Comparison of ENCODE assay signal across 8 cellular contexts in the genomic region with DNA sequence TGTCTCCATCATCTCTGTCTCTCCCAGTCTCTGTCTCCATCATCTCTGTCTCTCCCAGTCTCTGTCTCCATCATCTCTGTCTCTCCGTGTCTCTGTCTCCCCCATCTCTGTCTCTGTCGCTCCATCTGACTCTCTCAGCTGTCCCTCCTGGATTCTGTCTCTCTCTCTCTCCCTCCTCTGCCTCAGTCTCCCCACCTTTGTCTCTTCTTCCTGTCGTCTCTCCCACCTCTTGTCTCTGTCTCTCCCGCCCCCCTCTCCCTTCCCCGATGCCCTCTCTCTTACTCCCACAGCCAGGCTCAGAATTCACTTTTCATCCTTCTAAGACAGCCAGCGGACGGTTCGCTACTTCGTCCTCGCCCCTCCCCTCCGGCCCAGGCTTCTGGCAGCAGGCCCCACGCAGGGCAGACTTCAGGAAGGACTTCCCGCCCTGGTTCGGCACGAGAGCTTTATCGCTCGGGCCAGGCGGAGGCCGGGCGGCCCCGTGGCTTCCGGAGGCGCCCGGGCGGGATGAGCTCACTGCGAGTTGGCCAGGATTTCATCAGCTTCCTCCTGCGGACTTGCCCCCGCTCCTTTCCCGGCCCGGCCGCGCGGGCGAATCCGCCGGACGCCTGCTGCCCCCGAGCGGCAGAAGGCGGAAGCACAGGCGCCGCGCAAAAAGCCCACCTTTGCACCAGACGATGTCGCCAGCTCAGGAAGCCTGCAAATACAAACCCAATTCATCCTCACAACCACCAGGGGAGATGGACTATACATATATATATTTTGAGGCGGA. TPM values are rescaled to one million over a fixed set of nuclear protein-coding genes. Genes with fewer than 3 reads are reported as not detected.
DNase-seq lines count a peak whose midpoint lies in the region; ATAC-seq and TF ChIP-seq lines count a peak whose summit lies in the region.

No MANE protein-coding gene starts in this region.

- peak overlapping the region; percentile 69 for H3K9ac ChIP-seq in SU-DHL-6 (ENCODE audit: low read length)

- H3K4me1 ChIP-seq in HAP-1 (peaks cover 17% of the 10 kb centered on the region), heart right ventricle (peaks cover 3 to 54% (median 39%) of the 10 kb centered on the region in 9 donors), upper lobe of right lung (peaks cover 24% of the 10 kb centered on the region)

- peak overlapping the region; percentile 78 for H2AFZ ChIP-seq in SU-DHL-6 (ENCODE audit: low read depth, low read length, severe bottlenecking)

- in situ Hi-C loops in HAP-1 (cut with MboI; ENCODE audit: low sequenced_read_pairs) = no loop called here

- no peaks in the 10 kb centered on the region for H3K79me2 ChIP-seq in SU-DHL-6 (ENCODE audit: insufficient read depth, low read length)

- H3K4me3 ChIP-seq in HAP-1 (peak overlapping the region; percentile 42), SU-DHL-6 (ENCODE audit: insufficient read depth, low read length, poor library complexity, severe bottlenecking) (peak overlapping the region; percentile 49), heart right ventricle (peak overlapping the region in 8 of 10 donors; percentile 12 to 43 (median 34)), upper lobe of right lung (peak overlapping the region; percentile 33)

- peaks cover 19% of the 10 kb centered on the region for H3F3A ChIP-seq in SU-DHL-6 (ENCODE audit: insufficient read depth)

- TF ChIP-seq CTCF in SU-DHL-6 (IDR thresholded peaks at IDR 0.05; ENCODE audit: insufficient read depth, low read length, poor library complexity, severe bottlenecking) = peak; percentile 96
- TF ChIP-seq CTCF in heart right ventricle (IDR thresholded peaks at IDR 0.05) = peak; percentile 98 to 100 (median 99)
- TF ChIP-seq CTCF in upper lobe of right lung (IDR thresholded peaks at IDR 0.05) = peak; percentile 98

- H3K27ac ChIP-seq in SU-DHL-6 (ENCODE audit: low read depth, low read length) (peak overlapping the region; percentile 24; the same call in 1 of the 2 replicates), heart right ventricle (peak overlapping the region in 8 of 10 donors; percentile 8 to 70 (median 50)), upper lobe of right lung (peak overlapping the region; percentile 55)

- intact Hi-C loops in heart right ventricle (cut with DNase I) (loop anchor here in 7 of 10 donors (1.0 to 10.0 kb wide), 9 partner anchors 15 to 95 kb away; no protein-coding TSS in a partner anchor), posterior vena cava (cut with DNase I) (loop anchor here (5.0 to 10.0 kb wide), 2 partner anchors 99 to 1088 kb away; no protein-coding TSS in a partner anchor), upper lobe of right lung (cut with DNase I) (no loop called here)

- no peaks in the 10 kb centered on the region for H3K9me2 ChIP-seq in SU-DHL-6 (replicated peaks; ENCODE audit: insufficient read depth, low read length)

- H3K9me3 ChIP-seq in HAP-1 (no peaks in the 10 kb centered on the region), SU-DHL-6 (ENCODE audit: insufficient read depth, low read length) (no peaks in the 10 kb centered on the region), heart right ventricle (no peaks in the 10 kb centered on the region), upper lobe of right lung (no peaks in the 10 kb centered on the region)

- H4K20me1 ChIP-seq in SU-DHL-6 (ENCODE audit: low read depth, low read length) = no peaks in the 10 kb centered on the region

- H3K36me3 ChIP-seq in HAP-1 (replicated peaks) = no peaks in the 10 kb centered on the region; the same call in 1 of the 2 replicates
- no peaks in the 10 kb centered on the region for H3K36me3 ChIP-seq in SU-DHL-6 (ENCODE audit: low read length)
- H3K36me3 ChIP-seq in heart right ventricle = no peaks in the 10 kb centered on the region
- no peaks in the 10 kb centered on the region for H3K36me3 ChIP-seq in upper lobe of right lung

- ATAC-seq in heart right ventricle (peak; percentile 92 to 96 (median 94)), upper lobe of right lung (peak; percentile 92)

- WGBS in heart right ventricle, 2 donors = 1 to 2% methylated on average over 46 of the region's 46 CpGs

- DNase-seq in GF-D8 (lab: John Stamatoyannopoulos, UW) = peak; percentile 91
- peak; percentile 85 to 93 for DNase-seq in HAP-1 (ENCODE audit: low spot score in 2 of 2)
- DNase-seq in NCI-H1048 (lab: John Stamatoyannopoulos, UW) = peak; percentile 76
- peak; percentile 85 for DNase-seq in activated naive CD8-positive, alpha-beta T cell treated with anti-CD3 and anti-CD28 coated beads, Interleukin-2, amount 50 U/mL, for 16 hours (ENCODE audit: low read depth, low spot score)
- DNase-seq in heart right ventricle = peak; percentile 91 to 94
- peak; percentile 98 for DNase-seq in posterior vena cava (ENCODE audit: low spot score)
- peak; percentile 96 for DNase-seq in upper lobe of right lung

- no peaks in the 10 kb centered on the region for H3K27me3 ChIP-seq in HAP-1 (ENCODE audit: low read depth)
- no peaks in the 10 kb centered on the region for H3K27me3 ChIP-seq in SU-DHL-6 (ENCODE audit: low read length)
- H3K27me3 ChIP-seq in heart right ventricle = peaks cover 0 to 40% (median 0%) of the 10 kb centered on the region in 7 donors
- H3K27me3 ChIP-seq in upper lobe of right lung = no peaks in the 10 kb centered on the region

- peak overlapping the region; percentile 71 for H3K4me2 ChIP-seq in SU-DHL-6 (ENCODE audit: low read depth, low read length, poor library complexity, severe bottlenecking)

RNA-seq across cellular contexts. Expression of gene CCDC9, which starts 12.4 kb away (rescaled TPM):
- 10 to 100 TPM; 14.2 to 28.7 (median 17.4) TPM for total RNA-seq in heart right ventricle
- 10 to 100 TPM; 15.8 to 31.1 TPM for polyA plus RNA-seq in heart right ventricle
- 10 to 100 TPM; 31.6 to 33.5 TPM for total RNA-seq in posterior vena cava
- 36.1 TPM for total RNA-seq in upper lobe of right lung

RNA-seq across cellular contexts. Expression of gene BBC3, which starts 13.0 kb away (rescaled TPM):
- total RNA-seq in heart right ventricle = 1 to 10 TPM; 2.4 to 5.5 (median 3.5) TPM
- polyA plus RNA-seq in heart right ventricle = 1 to 10 TPM; 4.1 to 6.0 TPM
- total RNA-seq in posterior vena cava = 1 to 10 TPM; 3.7 to 4.2 TPM
- 20.1 TPM for total RNA-seq in upper lobe of right lung

RNA-seq across cellular contexts. Expression of gene INAFM1, which starts 30.7 kb away (rescaled TPM):
- 10 to 100 TPM in 8 of 10 donors, 1 to 10 TPM in 2; 9.2 to 14.2 (median 11.6) TPM for total RNA-seq in heart right ventricle
- polyA plus RNA-seq in heart right ventricle = 10 to 100 TPM; 13.7 to 16.4 TPM
- 10 to 100 TPM; 28.2 to 38.6 TPM for total RNA-seq in posterior vena cava
- total RNA-seq in upper lobe of right lung = 18.2 TPM

Comparison
In these comparisons a context has a peak if more than half of its experiments do, and no peak if none do; other contexts are left out.
1. Peak in every context shown above with its lines: DNase-seq, ATAC-seq, H3K4me3 ChIP-seq and H3K27ac ChIP-seq.